ENCODE assay signal across 8 cellular contexts in genomic region chr3:49357466-49358216, GRCh38. TPM values are rescaled to one million over a fixed set of nuclear protein-coding genes. Genes with fewer than 3 reads are reported as not detected.
A peak's percentile ranks its signal among the peaks of the same experiment; 100 is the strongest.
DNase-seq lines count a peak whose midpoint lies in the region; ATAC-seq and TF ChIP-seq lines count a peak whose summit lies in the region.

No MANE protein-coding gene starts in this region.

- DNase-seq in AG04449 (ENCODE audit: low read depth, low spot score), result peak; percentile 49
- peak; percentile 40 to 43 for DNase-seq in activated CD4-positive, alpha-beta T cell treated with anti-CD3 and anti-CD28 coated beads, Interleukin-2, amount 50 U/mL, for 4 hours
- DNase-seq in lung (ENCODE audit: low spot score), result peak; percentile 61
- DNase-seq in stimulated activated CD8-positive, alpha-beta memory T cell treated with anti-CD3 and anti-CD28 coated beads, Interleukin-4, amount 100 ng/mL, for 48 hours, result peak; percentile 68
- DNase-seq in superior temporal gyrus (ENCODE audit: extremely low spot score), result no peak

- peak overlapping the region; percentile 71 for H3K4me3 ChIP-seq in AG04449 (ENCODE audit: low read depth, low read length)
- peak overlapping the region; percentile 100 for H3K4me3 ChIP-seq in HUES64 (ENCODE audit: low read length)
- H3K4me3 ChIP-seq in duodenal mucosa (ENCODE audit: low read depth in 1 of 2, low read length in 2 of 2), result peak overlapping the region; percentile 78 to 87
- H3K4me3 ChIP-seq in lung, result peak overlapping the region; percentile 57

- no peaks in the 10 kb centered on the region for H3K9me3 ChIP-seq in HUES64 (ENCODE audit: insufficient read depth, low read depth, low read length)
- H3K9me3 ChIP-seq in duodenal mucosa (ENCODE audit: control insufficient read depth in 1 of 2, low read length in 2 of 2), result no peaks in the 10 kb centered on the region
- no peaks in the 10 kb centered on the region for H3K9me3 ChIP-seq in lung (ENCODE audit: control insufficient read depth in 2 of 2, insufficient read depth in 1 of 2, low read length in 1 of 2)

- H3K9ac ChIP-seq in HUES64 (ENCODE audit: low read depth, low read length), result peak overlapping the region; percentile 88
- H3K9ac ChIP-seq in duodenal mucosa (ENCODE audit: low read depth in 1 of 2, low read length in 2 of 2), result peak overlapping the region; percentile 88 to 94

- CTCF ChIA-PET in AG04449 (lab: Yijun Ruan, JAX), result interaction anchor here (1.2 to 1.3 kb wide), 2 partner anchors 16 to 53 kb away, joined by 3 read pairs; no protein-coding TSS in a partner anchor

- H3K36me3 ChIP-seq in HUES64 (ENCODE audit: insufficient read depth, low read length) (peaks cover 52% of the 10 kb centered on the region), duodenal mucosa (ENCODE audit: control insufficient read depth in 1 of 2, insufficient read depth in 2 of 2, low read length in 2 of 2) (peaks cover 7 to 39% of the 10 kb centered on the region in 2 donors), lung (ENCODE audit: control insufficient read depth in 2 of 2, insufficient read depth in 2 of 2, low read length in 2 of 2) (peaks cover 25 to 28% of the 10 kb centered on the region in 2 donors)

- POLR2A ChIA-PET in AG04449 (lab: Yijun Ruan, JAX), result interaction anchor here (0.6 to 2.4 kb wide), 5 partner anchors 16 to 112 kb away, joined by 3 to 10 read pairs (median 5); partner anchors contain the start of genes DAG1, RHOA, TCTA and USP4

- WGBS in HUES64, result 7% methylated on average over 61 of the region's 61 CpGs
- 3 to 5% methylated on average over 56 to 61 of the region's 61 CpGs for WGBS in lung, 2 donors

- H3K27ac ChIP-seq in HUES64 (ENCODE audit: low read depth, low read length) (peak overlapping the region; percentile 98), duodenal mucosa (ENCODE audit: low read depth, low read length) (peak overlapping the region; percentile 89), lung (ENCODE audit: low read depth in 1 of 2, low read length in 1 of 2) (peak overlapping the region; percentile 74 to 98)

- TF ChIP-seq CTCF in AG04449 (IDR thresholded peaks at IDR 0.05; ENCODE audit: insufficient read depth, low read length, missing control alignments) (no peak), lung (IDR thresholded peaks at IDR 0.05; ENCODE audit: control extremely low read depth, extremely low read depth) (no peak)

- H3K4me1 ChIP-seq in HUES64 (ENCODE audit: insufficient read depth, low read length) (peaks cover 16% of the 10 kb centered on the region), duodenal mucosa (ENCODE audit: control insufficient read depth in 1 of 2, insufficient read depth in 2 of 2, low read length in 2 of 2) (peaks cover 20 to 23% of the 10 kb centered on the region in 2 donors), lung (ENCODE audit: control insufficient read depth in 2 of 2, insufficient read depth in 2 of 2, low read length in 2 of 2) (peaks cover 4 to 9% of the 10 kb centered on the region in 2 donors)

- H3K27me3 ChIP-seq in HUES64 (ENCODE audit: insufficient read depth, low read length), result no peaks in the 10 kb centered on the region
- no peaks in the 10 kb centered on the region for H3K27me3 ChIP-seq in duodenal mucosa (ENCODE audit: control insufficient read depth in 1 of 2, insufficient read depth in 2 of 2, low read length in 2 of 2)
- H3K27me3 ChIP-seq in lung (ENCODE audit: control insufficient read depth, insufficient read depth), result no peaks in the 10 kb centered on the region

- peak; percentile 8 for ATAC-seq in GM19351 (IDR thresholded peaks at IDR 0.05; ENCODE audit: unreplicated experiment)
- peak; percentile 48 for ATAC-seq in lung (ENCODE audit: insufficient read depth, low FRiP score)

RNA-seq across cellular contexts. Expression of gene GPX1, which starts 0.5 kb away (rescaled TPM):
- 199 TPM for polyA plus RNA-seq in HUES64 (2013, experiment 1 of 2)
- polyA plus RNA-seq in HUES64 (2013, experiment 2 of 2), result 185 TPM
- 100 to 1,000 TPM; 106 to 464 TPM for total RNA-seq in lung
- 100 to 1,000 TPM; 567 to 879 TPM for polyA plus RNA-seq in lung

RNA-seq across cellular contexts. Expression of gene USP4, which starts 17.8 kb away (rescaled TPM):
- 14.7 TPM for polyA plus RNA-seq in HUES64 (2013, experiment 1 of 2)
- polyA plus RNA-seq in HUES64 (2013, experiment 2 of 2), result 16.9 TPM
- 10 to 100 TPM; 67.1 to 72.4 TPM for total RNA-seq in lung
- polyA plus RNA-seq in lung, result 10 to 100 TPM; 39.4 to 42.2 TPM

RNA-seq across cellular contexts. Expression of gene RHOA, which starts 54.1 kb away (rescaled TPM):
- polyA plus RNA-seq in HUES64 (2013, experiment 1 of 2), result 336 TPM
- polyA plus RNA-seq in HUES64 (2013, experiment 2 of 2), result 381 TPM
- total RNA-seq in lung, result 100 to 1,000 TPM; 352 to 567 TPM
- polyA plus RNA-seq in lung, result 100 to 1,000 TPM; 269 to 513 TPM

RNA-seq across cellular contexts. Expression of gene TCTA, which starts 54.6 kb away (rescaled TPM):
- polyA plus RNA-seq in HUES64 (2013, experiment 1 of 2), result 8.5 TPM
- polyA plus RNA-seq in HUES64 (2013, experiment 2 of 2), result 7.0 TPM
- total RNA-seq in lung, result 10 to 100 TPM; 15.8 to 49.0 TPM
- 10 to 100 TPM; 26.8 to 33.4 TPM for polyA plus RNA-seq in lung
